1 cellular context compared by ENCODE assay signal in the genomic region with DNA sequence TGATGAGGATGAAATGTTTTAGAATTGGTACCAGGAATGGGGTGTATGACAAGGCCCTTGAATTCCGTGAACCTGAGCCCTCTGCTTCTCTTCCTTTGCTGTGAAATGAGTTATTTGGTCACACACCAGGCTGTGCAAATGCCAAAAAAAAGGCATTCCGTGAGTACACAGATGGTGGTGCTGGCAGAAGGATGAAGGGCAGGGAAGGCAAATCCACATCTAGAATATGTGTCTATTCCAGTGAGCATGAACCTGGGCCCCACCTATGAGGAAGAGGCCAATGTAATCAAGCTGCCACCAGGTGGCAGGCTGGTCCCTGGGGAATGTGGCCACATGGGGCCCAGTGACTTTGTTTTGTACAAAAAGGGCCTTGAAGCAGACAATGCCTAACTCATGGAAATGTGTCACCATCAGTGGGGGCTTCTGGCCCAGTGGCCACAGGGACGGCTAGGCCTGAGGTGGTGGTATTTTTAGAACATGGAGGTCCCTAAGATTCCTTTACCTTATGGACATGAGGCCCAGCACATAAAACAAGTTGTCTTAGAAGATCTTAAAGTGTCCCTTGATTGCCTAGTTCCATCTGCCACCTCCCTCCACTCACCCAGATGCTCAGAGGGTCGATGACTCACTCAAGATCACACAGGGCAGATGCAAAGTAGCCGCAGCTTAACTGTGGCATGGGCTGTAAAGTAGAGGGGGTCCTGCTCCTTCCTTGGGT.
TF ChIP-seq lines count a peak whose summit lies in the region.

No MANE protein-coding gene starts in this region.

TF ChIP-seq in IMR-90, 13 proteins besides CTCF, POLR2A, EP300 and RAD21:
- no peak for TF ChIP-seq CEBPB (IDR thresholded peaks at IDR 0.05; ENCODE audit: low read depth, low read length)
- no peak for TF ChIP-seq BHLHE40 (IDR thresholded peaks at IDR 0.05; ENCODE audit: low read depth, low read length)
- no peak for TF ChIP-seq CHD1 (IDR thresholded peaks at IDR 0.05; ENCODE audit: low read depth, low read length)
- peak; percentile 47; the same call in 1 of the 2 replicates for TF ChIP-seq FOS (IDR thresholded peaks at IDR 0.05; ENCODE audit: low read depth, low read length)
- TF ChIP-seq RCOR1 (IDR thresholded peaks at IDR 0.05; ENCODE audit: insufficient replicate concordance, low read length) = no peak
- TF ChIP-seq RFX5 (IDR thresholded peaks at IDR 0.05; ENCODE audit: low read depth, low read length) = no peak
- peak; percentile 69 for TF ChIP-seq MAZ (IDR thresholded peaks at IDR 0.05; ENCODE audit: borderline replicate concordance, low read depth, low read length)
- no peak for TF ChIP-seq NFE2L2 (IDR thresholded peaks at IDR 0.05; ENCODE audit: low read depth, low read length)
- TF ChIP-seq MXI1 (IDR thresholded peaks at IDR 0.05; ENCODE audit: borderline replicate concordance, low read depth, low read length) = peak; percentile 36; the same call in 1 of the 2 replicates
- TF ChIP-seq, protein P1, sequence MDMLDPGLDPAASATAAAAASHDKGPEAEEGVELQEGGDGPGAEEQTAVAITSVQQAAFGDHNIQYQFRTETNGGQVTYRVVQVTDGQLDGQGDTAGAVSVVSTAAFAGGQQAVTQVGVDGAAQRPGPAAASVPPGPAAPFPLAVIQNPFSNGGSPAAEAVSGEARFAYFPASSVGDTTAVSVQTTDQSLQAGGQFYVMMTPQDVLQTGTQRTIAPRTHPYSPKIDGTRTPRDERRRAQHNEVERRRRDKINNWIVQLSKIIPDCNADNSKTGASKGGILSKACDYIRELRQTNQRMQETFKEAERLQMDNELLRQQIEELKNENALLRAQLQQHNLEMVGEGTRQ (IDR thresholded peaks at IDR 0.05; ENCODE audit: low read depth, low read length) = peak; percentile 60; the same call in 1 of the 2 replicates
- TF ChIP-seq SMC3 (IDR thresholded peaks at IDR 0.05; ENCODE audit: low read depth, low read length) = peak; percentile 87
- TF ChIP-seq, protein P2, sequence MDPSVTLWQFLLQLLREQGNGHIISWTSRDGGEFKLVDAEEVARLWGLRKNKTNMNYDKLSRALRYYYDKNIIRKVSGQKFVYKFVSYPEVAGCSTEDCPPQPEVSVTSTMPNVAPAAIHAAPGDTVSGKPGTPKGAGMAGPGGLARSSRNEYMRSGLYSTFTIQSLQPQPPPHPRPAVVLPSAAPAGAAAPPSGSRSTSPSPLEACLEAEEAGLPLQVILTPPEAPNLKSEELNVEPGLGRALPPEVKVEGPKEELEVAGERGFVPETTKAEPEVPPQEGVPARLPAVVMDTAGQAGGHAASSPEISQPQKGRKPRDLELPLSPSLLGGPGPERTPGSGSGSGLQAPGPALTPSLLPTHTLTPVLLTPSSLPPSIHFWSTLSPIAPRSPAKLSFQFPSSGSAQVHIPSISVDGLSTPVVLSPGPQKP (IDR thresholded peaks at IDR 0.05; ENCODE audit: borderline replicate concordance, low read depth, low read length) = no peak
- TF ChIP-seq MAFK (IDR thresholded peaks at IDR 0.05; ENCODE audit: low read depth, low read length) = no peak
